ENCODE assay signal across 38 cellular contexts in genomic region chr18:3572761-3573160, GRCh38.
"Had no signal": no experiment of that assay in that cellular context is flagged by ENCODE, and none has a peak within 500 bp of the region (broad histone marks: within the 10 kb centered on the region; RNA-seq: fewer than 3 reads in every experiment).

No MANE protein-coding gene starts in this region.

- H3K4me3 ChIP-seq: ascending aorta, cardiac muscle cell had no signal

- H3K36me3 ChIP-seq: ascending aorta, cardiac muscle cell had no signal

- DNase-seq: activated B cell treated with CpG ODN at 0.5 μM for 24 hours; activated CD4-positive, alpha-beta memory T cell treated with anti-CD3 and anti-CD28 coated beads for 36 hours; activated CD4-positive, alpha-beta T cell treated with anti-CD3 and anti-CD28 coated beads for 4 hours; activated CD4-positive, alpha-beta T cell treated with anti-CD3 and anti-CD28 coated beads, Interleukin-2, amount 10 ng/mL, durations not matched to agents 24 days and 14 days; activated CD4-positive, alpha-beta T cell treated with anti-CD3 and anti-CD28 coated beads, Interleukin-2, amount 50 U/mL, for 1 hour; activated CD4-positive, alpha-beta T cell treated with anti-CD3 and anti-CD28 coated beads, Interleukin-2, amount 50 U/mL, for 4 hours; activated CD4-positive, CD25-positive, alpha-beta regulatory T cell treated with anti-CD3 and anti-CD28 coated beads, Interleukin-2, amount 50 U/mL, for 72 hours; activated CD8-positive, alpha-beta memory T cell treated with anti-CD3 and anti-CD28 coated beads, Interleukin-2, amount 50 U/mL, for 4 hours; activated CD8-positive, alpha-beta T cell treated with anti-CD3 and anti-CD28 coated beads for 36 hours; activated effector memory CD4-positive, alpha-beta T cell treated with anti-CD3 and anti-CD28 coated beads, Interleukin-2, amount 50 U/mL, for 16 hours; activated gamma-delta T cell treated with Interleukin-2 at 50 U/mL for 16 hours; activated naive CD4-positive, alpha-beta T cell; activated naive CD4-positive, alpha-beta T cell treated with anti-CD3 and anti-CD28 coated beads for 36 hours; activated naive CD4-positive, alpha-beta T cell treated with anti-CD3 and anti-CD28 coated beads, Interleukin-2, amount 50 U/mL, for 16 hours; activated naive CD8-positive, alpha-beta T cell treated with anti-CD3 and anti-CD28 coated beads for 36 hours; activated T-cell treated with anti-CD3 and anti-CD28 coated beads for 4 hours; activated T-cell treated with anti-CD3 and anti-CD28 coated beads, Interleukin-2, amount 50 U/mL, for 1 hour; activated T-cell treated with anti-CD3 and anti-CD28 coated beads, Interleukin-2, amount 50 U/mL, for 4 hours; activated T-cell treated with anti-CD3 and anti-CD28 coated beads, Interleukin-2, amount 50 U/mL, for 72 hours; amygdala; anterior cingulate cortex; caudate nucleus; cerebellar nuclear complex; T-helper 1 cell; T-helper 2 cell; T-helper 9 cell had no signal

- H3K9me3 ChIP-seq: ascending aorta had no signal

- H3K27me3 Mint-ChIP-seq: activated B cell treated with CpG ODN at 0.5 μM for 24 hours; activated CD4-positive, alpha-beta memory T cell treated with anti-CD3 and anti-CD28 coated beads for 36 hours; activated CD4-positive, alpha-beta T cell treated with anti-CD3 and anti-CD28 coated beads, Interleukin-2, amount 10 ng/mL, durations not matched to agents 24 days and 14 days; activated CD8-positive, alpha-beta T cell treated with anti-CD3 and anti-CD28 coated beads for 36 hours; activated naive CD8-positive, alpha-beta T cell treated with anti-CD3 and anti-CD28 coated beads for 36 hours; activated T-helper 17 cell treated with anti-CD3 and anti-CD28 coated beads, Interleukin-2, amount 50 U/mL, for 72 hours; brain; central memory CD8-positive, alpha-beta T cell had no signal

- H3K27ac Mint-ChIP-seq: activated B cell treated with CpG ODN at 0.5 μM for 24 hours; activated CD4-positive, alpha-beta memory T cell treated with anti-CD3 and anti-CD28 coated beads for 36 hours; activated CD4-positive, alpha-beta T cell treated with anti-CD3 and anti-CD28 coated beads, Interleukin-2, amount 10 ng/mL, durations not matched to agents 24 days and 14 days; activated CD8-positive, alpha-beta T cell treated with anti-CD3 and anti-CD28 coated beads for 36 hours; activated naive CD4-positive, alpha-beta T cell treated with anti-CD3 and anti-CD28 coated beads for 36 hours; activated naive CD4-positive, alpha-beta T cell treated with anti-CD3 and anti-CD28 coated beads, Interleukin-2, amount 50 U/mL, for 72 hours; activated naive CD8-positive, alpha-beta T cell treated with anti-CD3 and anti-CD28 coated beads for 36 hours; activated T-cell treated with anti-CD3 and anti-CD28 coated beads, Interleukin-2, amount 50 U/mL, for 72 hours; activated T-helper 1 cell treated with anti-CD3 and anti-CD28 coated beads, Interleukin-12 subunit alpha, Interleukin-12 subunit beta, Interleukin-2, Interleukin-4 antibody, amounts not matched to agents 30 ng/mL and 10 ng/mL and 1 ng/mL, durations not matched to agents 14 hours and 24 hours and 36 hours; activated T-helper 17 cell treated with anti-CD3 and anti-CD28 coated beads, Interleukin-2, amount 50 U/mL, for 72 hours; brain; T-helper 1 cell treated with Interleukin-12 subunit alpha and Interleukin-12 subunit beta and Interleukin-4 antibody, amounts not matched to agents 30 μg/mL and 1 μg/mL, for 36 hours; T-helper 2 cell treated with Interferon-gamma antibody and Interleukin-4, amounts not matched to agents 5 μg/mL and 100 μg/mL, for 36 hours had no signal

- H3K27me3 ChIP-seq: ascending aorta, cardiac muscle cell had no signal

- FAIRE-seq: bronchial epithelial cell, TTC549 had no signal

- H3K36me3 Mint-ChIP-seq: activated CD4-positive, alpha-beta memory T cell treated with anti-CD3 and anti-CD28 coated beads for 36 hours; activated naive CD4-positive, alpha-beta T cell treated with anti-CD3 and anti-CD28 coated beads, Interleukin-2, amount 50 U/mL, for 72 hours; activated naive CD8-positive, alpha-beta T cell treated with anti-CD3 and anti-CD28 coated beads for 36 hours had no signal

- H3K4me1 ChIP-seq: ascending aorta had no signal

- H3K9me3 Mint-ChIP-seq: activated B cell treated with CpG ODN at 0.5 μM for 24 hours; activated CD4-positive, alpha-beta memory T cell treated with anti-CD3 and anti-CD28 coated beads for 36 hours; activated CD8-positive, alpha-beta T cell treated with anti-CD3 and anti-CD28 coated beads for 36 hours; activated naive CD4-positive, alpha-beta T cell treated with anti-CD3 and anti-CD28 coated beads for 36 hours; activated naive CD4-positive, alpha-beta T cell treated with anti-CD3 and anti-CD28 coated beads, Interleukin-2, amount 50 U/mL, for 72 hours; activated naive CD8-positive, alpha-beta T cell treated with anti-CD3 and anti-CD28 coated beads for 36 hours; activated T-cell treated with anti-CD3 and anti-CD28 coated beads, Interleukin-2, amount 50 U/mL, for 4 hours; activated T-cell treated with anti-CD3 and anti-CD28 coated beads, Interleukin-2, amount 50 U/mL, for 72 hours; activated T-helper 1 cell treated with anti-CD3 and anti-CD28 coated beads, Interleukin-12 subunit alpha, Interleukin-12 subunit beta, Interleukin-2, Interleukin-4 antibody, amounts not matched to agents 30 ng/mL and 10 ng/mL and 1 ng/mL, durations not matched to agents 14 hours and 24 hours and 36 hours; activated T-helper 17 cell treated with anti-CD3 and anti-CD28 coated beads, Interleukin-2, amount 50 U/mL, for 72 hours; central memory CD8-positive, alpha-beta T cell; T-helper 1 cell treated with Interleukin-12 subunit alpha and Interleukin-12 subunit beta and Interleukin-4 antibody, amounts not matched to agents 30 μg/mL and 1 μg/mL, for 36 hours; T-helper 2 cell treated with Interferon-gamma antibody and Interleukin-4, amounts not matched to agents 5 μg/mL and 100 μg/mL, for 36 hours had no signal

- H3K4me1 Mint-ChIP-seq: activated B cell treated with CpG ODN at 0.5 μM for 24 hours; activated CD4-positive, alpha-beta T cell treated with anti-CD3 and anti-CD28 coated beads, Interleukin-2, amount 10 ng/mL, durations not matched to agents 24 days and 14 days; activated naive CD8-positive, alpha-beta T cell treated with anti-CD3 and anti-CD28 coated beads for 36 hours; activated T-helper 17 cell treated with anti-CD3 and anti-CD28 coated beads, Interleukin-2, amount 50 U/mL, for 72 hours; brain; central memory CD8-positive, alpha-beta T cell had no signal

- ATAC-seq: activated CD8-positive, alpha-beta T cell treated with anti-CD3 and anti-CD28 coated beads for 36 hours; activated naive CD4-positive, alpha-beta T cell treated with anti-CD3 and anti-CD28 coated beads, Interleukin-2, amount 50 U/mL, for 72 hours; activated T-cell treated with anti-CD3 and anti-CD28 coated beads, Interleukin-2, amount 50 U/mL, for 4 hours; activated T-cell treated with anti-CD3 and anti-CD28 coated beads, Interleukin-2, amount 50 U/mL, for 72 hours; activated T-helper 17 cell treated with anti-CD3 and anti-CD28 coated beads, Interleukin-2, amount 50 U/mL, for 72 hours had no signal

- H3K4me3 Mint-ChIP-seq: activated B cell treated with CpG ODN at 0.5 μM for 24 hours; activated CD4-positive, alpha-beta memory T cell treated with anti-CD3 and anti-CD28 coated beads for 36 hours; activated CD4-positive, alpha-beta T cell treated with anti-CD3 and anti-CD28 coated beads, Interleukin-2, amount 10 ng/mL, durations not matched to agents 24 days and 14 days; activated CD8-positive, alpha-beta T cell treated with anti-CD3 and anti-CD28 coated beads for 36 hours; activated naive CD4-positive, alpha-beta T cell treated with anti-CD3 and anti-CD28 coated beads for 36 hours; activated naive CD8-positive, alpha-beta T cell treated with anti-CD3 and anti-CD28 coated beads for 36 hours; activated T-cell treated with anti-CD3 and anti-CD28 coated beads, Interleukin-2, amount 50 U/mL, for 4 hours; activated T-cell treated with anti-CD3 and anti-CD28 coated beads, Interleukin-2, amount 50 U/mL, for 72 hours; activated T-helper 1 cell treated with anti-CD3 and anti-CD28 coated beads, Interleukin-12 subunit alpha, Interleukin-12 subunit beta, Interleukin-2, Interleukin-4 antibody, amounts not matched to agents 30 ng/mL and 10 ng/mL and 1 ng/mL, durations not matched to agents 14 hours and 24 hours and 36 hours; activated T-helper 17 cell treated with anti-CD3 and anti-CD28 coated beads, Interleukin-2, amount 50 U/mL, for 72 hours; brain; central memory CD8-positive, alpha-beta T cell; T-helper 1 cell treated with Interleukin-12 subunit alpha and Interleukin-12 subunit beta and Interleukin-4 antibody, amounts not matched to agents 30 μg/mL and 1 μg/mL, for 36 hours; T-helper 2 cell treated with Interferon-gamma antibody and Interleukin-4, amounts not matched to agents 5 μg/mL and 100 μg/mL, for 36 hours had no signal

- H3K27ac ChIP-seq: ascending aorta, cardiac muscle cell, VCaP had no signal
